Comparison of ENCODE assay signal across 27 cellular contexts in the genomic region with DNA sequence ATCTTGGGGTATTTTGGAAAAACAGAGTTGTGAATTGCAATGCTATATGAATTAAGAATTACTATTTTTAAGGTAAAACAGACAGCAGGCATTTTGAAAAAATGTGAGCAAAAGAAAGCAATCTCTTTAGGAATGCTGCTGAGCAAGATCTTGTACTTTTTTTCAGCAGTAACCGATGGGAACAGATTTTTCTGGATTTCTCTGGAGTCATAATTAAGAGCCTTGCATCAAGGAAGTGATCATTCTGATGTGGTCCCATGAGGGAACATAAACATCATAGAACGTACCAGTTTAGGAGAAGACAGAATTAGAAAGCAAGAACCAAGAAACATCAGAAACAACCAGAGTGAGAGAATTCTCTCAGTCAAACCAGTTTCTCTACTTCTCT.
DNase-seq lines count a peak whose midpoint lies in the region; ATAC-seq, FAIRE-seq and TF ChIP-seq lines count a peak whose summit lies in the region.
"Had no signal": no experiment of that assay in that cellular context is flagged by ENCODE, and none has a peak within 500 bp of the region (broad histone marks: within the 10 kb centered on the region; RNA-seq: fewer than 3 reads in every experiment).

No MANE protein-coding gene starts in this region.

- no peaks in the 10 kb centered on the region for H3K27me3 Mint-ChIP-seq in activated T-helper 17 cell treated with anti-CD3 and anti-CD28 coated beads, Interleukin-2, amount 50 U/mL, for 72 hours

- DNase-seq in EH (ENCODE audit: low read depth) (peak; percentile 32), left kidney (ENCODE audit: low read depth, low spot score) (peak; percentile 17), D721Med (ENCODE audit: insufficient read length, low spot score) (no peak)
- DNase-seq: activated CD4-positive, alpha-beta T cell treated with anti-CD3 and anti-CD28 coated beads for 4 hours; activated effector memory CD4-positive, alpha-beta T cell treated with Interleukin-2 at 50 U/mL for 16 hours; activated naive CD8-positive, alpha-beta T cell treated with anti-CD3 and anti-CD28 coated beads for 36 hours; aorta; cortex of kidney; effector memory CD8-positive, alpha-beta T cell; erythroblast; Karpas-422; left ventricle myocardium inferior; NCI-H146; NCI-H226; nucleus accumbens; psoas muscle; sigmoid colon; stimulated activated CD4-positive, alpha-beta T cell treated with anti-CD3 and anti-CD28 coated beads, Interleukin-4, amount 100 ng/mL, for 1 hour; stomach; T1000; WERI-Rb-1 had no signal

- no peak overlapping the region for H3K27ac Mint-ChIP-seq in activated T-helper 17 cell treated with anti-CD3 and anti-CD28 coated beads, Interleukin-2, amount 50 U/mL, for 72 hours
- H3K27ac Mint-ChIP-seq: activated naive CD8-positive, alpha-beta T cell treated with anti-CD3 and anti-CD28 coated beads for 36 hours; effector memory CD8-positive, alpha-beta T cell had no signal

- H3K36me3 Mint-ChIP-seq in activated T-helper 17 cell treated with anti-CD3 and anti-CD28 coated beads, Interleukin-2, amount 50 U/mL, for 72 hours (ENCODE audit: low read depth): no peaks in the 10 kb centered on the region
- H3K36me3 Mint-ChIP-seq: activated naive CD8-positive, alpha-beta T cell treated with anti-CD3 and anti-CD28 coated beads for 36 hours had no signal

- TF ChIP-seq CTCF in D721Med (IDR thresholded peaks at IDR 0.05; ENCODE audit: insufficient read depth, missing control alignments): no peak

- ATAC-seq in activated T-helper 17 cell treated with anti-CD3 and anti-CD28 coated beads, Interleukin-2, amount 50 U/mL, for 72 hours (replicated peaks): no peak
- ATAC-seq in HG02759 (IDR thresholded peaks at IDR 0.05; ENCODE audit: unreplicated experiment) (no peak), HG02588 (IDR thresholded peaks at IDR 0.05; ENCODE audit: unreplicated experiment) (no peak), GM21619 (IDR thresholded peaks at IDR 0.05; ENCODE audit: unreplicated experiment) (no peak)
- ATAC-seq: psoas muscle had no signal

- peak overlapping the region; percentile 14 for H3K4me3 Mint-ChIP-seq in activated T-helper 17 cell treated with anti-CD3 and anti-CD28 coated beads, Interleukin-2, amount 50 U/mL, for 72 hours
- H3K4me3 Mint-ChIP-seq: activated naive CD8-positive, alpha-beta T cell treated with anti-CD3 and anti-CD28 coated beads for 36 hours; CD14-positive monocyte; effector memory CD8-positive, alpha-beta T cell had no signal

- FAIRE-seq in D721Med (lab: Jason Lieb, UNC): no peak
- FAIRE-seq: RCC 7860 had no signal

- no peaks in the 10 kb centered on the region for H3K9me3 Mint-ChIP-seq in activated T-helper 17 cell treated with anti-CD3 and anti-CD28 coated beads, Interleukin-2, amount 50 U/mL, for 72 hours
- H3K9me3 Mint-ChIP-seq: activated naive CD8-positive, alpha-beta T cell treated with anti-CD3 and anti-CD28 coated beads for 36 hours; effector memory CD8-positive, alpha-beta T cell had no signal

- H3K4me1 Mint-ChIP-seq in activated T-helper 17 cell treated with anti-CD3 and anti-CD28 coated beads, Interleukin-2, amount 50 U/mL, for 72 hours: peaks cover 19% of the 10 kb centered on the region
